ENCODE assay signal across 31 cellular contexts in the genomic region with DNA sequence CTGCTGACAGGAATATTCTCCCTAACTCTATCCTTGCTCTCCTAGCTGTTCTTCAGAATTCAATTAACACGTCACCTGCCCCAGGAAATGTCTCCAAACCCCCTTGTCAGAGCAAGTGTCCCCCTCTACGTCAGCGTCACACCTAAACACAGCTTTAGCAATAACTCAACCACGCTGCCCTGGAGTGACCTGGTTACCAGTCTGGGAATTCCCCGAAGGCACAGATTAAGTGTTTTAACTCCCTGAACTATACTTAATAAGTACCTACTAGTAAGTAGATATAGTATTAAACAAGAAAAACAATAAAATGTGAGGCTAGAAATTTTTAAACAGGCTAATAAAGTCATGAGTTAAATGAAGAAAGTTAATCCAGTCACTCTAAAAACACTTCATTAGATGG.
"Had no signal": no experiment of that assay in that cellular context is flagged by ENCODE, and none has a peak within 500 bp of the region (broad histone marks: within the 10 kb centered on the region; RNA-seq: fewer than 3 reads in every experiment).

No MANE protein-coding gene starts in this region.

- H3K4me1 ChIP-seq: adrenal gland, body of pancreas, esophagus squamous epithelium had no signal

- H3K4me3 Mint-ChIP-seq: activated CD4-positive, alpha-beta memory T cell treated with anti-CD3 and anti-CD28 coated beads, Interleukin-2, amount 10 ng/mL, durations not matched to agents 7 days and 5 days; activated CD4-positive, alpha-beta T cell treated with anti-CD3 and anti-CD28 coated beads, Interleukin-2, amount 10 ng/mL, durations not matched to agents 7 days and 5 days; activated naive CD8-positive, alpha-beta T cell treated with anti-CD3 and anti-CD28 coated beads for 36 hours; activated naive CD8-positive, alpha-beta T cell treated with anti-CD3 and anti-CD28 coated beads, Interleukin-2, amount 50 U/mL, for 24 hours; activated T-cell treated with anti-CD3 and anti-CD28 coated beads, Interleukin-2, amount 50 U/mL, for 24 hours; activated T-cell treated with anti-CD3 and anti-CD28 coated beads, Interleukin-2, amount 50 U/mL, for 72 hours; effector memory CD8-positive, alpha-beta T cell; T-cell; T-helper 1 cell treated with Interleukin-12 subunit alpha and Interleukin-12 subunit beta and Interleukin-4 antibody, amounts not matched to agents 30 μg/mL and 1 μg/mL, for 36 hours; T-helper 2 cell treated with Interferon-gamma antibody and Interleukin-4, amounts not matched to agents 5 μg/mL and 100 μg/mL, for 36 hours; WTC11 had no signal

- DNase-seq: activated CD4-positive, alpha-beta memory T cell treated with anti-CD3 and anti-CD28 coated beads, Interleukin-2, amount 10 ng/mL, durations not matched to agents 7 days and 5 days; activated CD4-positive, alpha-beta T cell treated with anti-CD3 and anti-CD28 coated beads for 1 hour; activated CD4-positive, alpha-beta T cell treated with anti-CD3 and anti-CD28 coated beads for 4 hours; activated CD4-positive, alpha-beta T cell treated with anti-CD3 and anti-CD28 coated beads, Interleukin-2, amount 10 ng/mL, durations not matched to agents 7 days and 5 days; activated CD4-positive, alpha-beta T cell treated with anti-CD3 and anti-CD28 coated beads, Interleukin-2, amount 50 U/mL, for 4 hours; activated CD8-positive, alpha-beta memory T cell treated with anti-CD3 and anti-CD28 coated beads, Interleukin-2, amount 50 U/mL, for 48 hours; activated gamma-delta T cell; activated naive CD4-positive, alpha-beta T cell treated with anti-CD3 and anti-CD28 coated beads, Interleukin-2, amount 50 U/mL, for 16 hours; activated naive CD4-positive, alpha-beta T cell treated with Interleukin-2 at 50 U/mL for 16 hours; activated naive CD8-positive, alpha-beta T cell treated with anti-CD3 and anti-CD28 coated beads for 36 hours; activated naive CD8-positive, alpha-beta T cell treated with anti-CD3 and anti-CD28 coated beads, Interleukin-2, amount 50 U/mL, for 24 hours; activated T-cell treated with anti-CD3 and anti-CD28 coated beads for 4 hours; activated T-cell treated with anti-CD3 and anti-CD28 coated beads, Interleukin-2, amount 50 U/mL, for 24 hours; activated T-cell treated with anti-CD3 and anti-CD28 coated beads, Interleukin-2, amount 50 U/mL, for 72 hours; adrenal gland; amygdala; aorta; body of pancreas; caudate nucleus; cortex of kidney; dermis blood vessel endothelial cell; effector CD4-positive, alpha-beta T cell; effector memory CD8-positive, alpha-beta T cell; erythroblast; esophagus squamous epithelium; glutamatergic neuron; T-cell; T1000 had no signal

- H3K36me3 ChIP-seq: adrenal gland had no signal

- H3K4me3 ChIP-seq: adrenal gland, body of pancreas, esophagus squamous epithelium had no signal

- H3K27ac Mint-ChIP-seq: activated CD4-positive, alpha-beta memory T cell treated with anti-CD3 and anti-CD28 coated beads, Interleukin-2, amount 10 ng/mL, durations not matched to agents 7 days and 5 days; activated CD4-positive, alpha-beta T cell treated with anti-CD3 and anti-CD28 coated beads, Interleukin-2, amount 10 ng/mL, durations not matched to agents 7 days and 5 days; activated naive CD8-positive, alpha-beta T cell treated with anti-CD3 and anti-CD28 coated beads for 36 hours; activated naive CD8-positive, alpha-beta T cell treated with anti-CD3 and anti-CD28 coated beads, Interleukin-2, amount 50 U/mL, for 24 hours; activated T-cell treated with anti-CD3 and anti-CD28 coated beads, Interleukin-2, amount 50 U/mL, for 24 hours; activated T-cell treated with anti-CD3 and anti-CD28 coated beads, Interleukin-2, amount 50 U/mL, for 72 hours; effector memory CD8-positive, alpha-beta T cell; T-cell; T-helper 1 cell treated with Interleukin-12 subunit alpha and Interleukin-12 subunit beta and Interleukin-4 antibody, amounts not matched to agents 30 μg/mL and 1 μg/mL, for 36 hours; T-helper 2 cell treated with Interferon-gamma antibody and Interleukin-4, amounts not matched to agents 5 μg/mL and 100 μg/mL, for 36 hours; WTC11 had no signal

- H3K9me3 Mint-ChIP-seq: activated CD4-positive, alpha-beta memory T cell treated with anti-CD3 and anti-CD28 coated beads, Interleukin-2, amount 10 ng/mL, durations not matched to agents 7 days and 5 days; activated CD4-positive, alpha-beta T cell treated with anti-CD3 and anti-CD28 coated beads, Interleukin-2, amount 10 ng/mL, durations not matched to agents 7 days and 5 days; activated naive CD8-positive, alpha-beta T cell treated with anti-CD3 and anti-CD28 coated beads for 36 hours; activated naive CD8-positive, alpha-beta T cell treated with anti-CD3 and anti-CD28 coated beads, Interleukin-2, amount 50 U/mL, for 24 hours; activated T-cell treated with anti-CD3 and anti-CD28 coated beads, Interleukin-2, amount 50 U/mL, for 24 hours; activated T-cell treated with anti-CD3 and anti-CD28 coated beads, Interleukin-2, amount 50 U/mL, for 72 hours; effector memory CD8-positive, alpha-beta T cell; T-cell; T-helper 1 cell treated with Interleukin-12 subunit alpha and Interleukin-12 subunit beta and Interleukin-4 antibody, amounts not matched to agents 30 μg/mL and 1 μg/mL, for 36 hours; T-helper 2 cell treated with Interferon-gamma antibody and Interleukin-4, amounts not matched to agents 5 μg/mL and 100 μg/mL, for 36 hours; WTC11 had no signal

- H3K4me1 Mint-ChIP-seq: activated CD4-positive, alpha-beta memory T cell treated with anti-CD3 and anti-CD28 coated beads, Interleukin-2, amount 10 ng/mL, durations not matched to agents 7 days and 5 days; activated CD4-positive, alpha-beta T cell treated with anti-CD3 and anti-CD28 coated beads, Interleukin-2, amount 10 ng/mL, durations not matched to agents 7 days and 5 days; activated naive CD8-positive, alpha-beta T cell treated with anti-CD3 and anti-CD28 coated beads for 36 hours; activated naive CD8-positive, alpha-beta T cell treated with anti-CD3 and anti-CD28 coated beads, Interleukin-2, amount 50 U/mL, for 24 hours; T-cell; WTC11 had no signal

- H3K27me3 Mint-ChIP-seq: activated CD4-positive, alpha-beta memory T cell treated with anti-CD3 and anti-CD28 coated beads, Interleukin-2, amount 10 ng/mL, durations not matched to agents 7 days and 5 days; activated CD4-positive, alpha-beta T cell treated with anti-CD3 and anti-CD28 coated beads, Interleukin-2, amount 10 ng/mL, durations not matched to agents 7 days and 5 days; activated naive CD8-positive, alpha-beta T cell treated with anti-CD3 and anti-CD28 coated beads for 36 hours; activated naive CD8-positive, alpha-beta T cell treated with anti-CD3 and anti-CD28 coated beads, Interleukin-2, amount 50 U/mL, for 24 hours; activated T-cell treated with anti-CD3 and anti-CD28 coated beads, Interleukin-2, amount 50 U/mL, for 24 hours; effector memory CD8-positive, alpha-beta T cell; T-cell had no signal

- H3K27me3 ChIP-seq: adrenal gland, body of pancreas, esophagus squamous epithelium had no signal

- H3K9me3 ChIP-seq: adrenal gland, body of pancreas, esophagus squamous epithelium had no signal

- H3K36me3 Mint-ChIP-seq: WTC11 had no signal

- ATAC-seq: activated naive CD8-positive, alpha-beta T cell treated with anti-CD3 and anti-CD28 coated beads, Interleukin-2, amount 50 U/mL, for 24 hours; activated T-cell treated with anti-CD3 and anti-CD28 coated beads, Interleukin-2, amount 50 U/mL, for 72 hours; body of pancreas; effector memory CD8-positive, alpha-beta T cell; T-cell; WTC11 had no signal

- H3K27ac ChIP-seq: adrenal gland, body of pancreas, esophagus squamous epithelium had no signal
